Comparison of ENCODE assay signal across 14 cellular contexts in genomic region chr2:27832396-27832795, GRCh38. TPM values are rescaled to one million over a fixed set of nuclear protein-coding genes. Genes with fewer than 3 reads are reported as not detected.
DNase-seq lines count a peak whose midpoint lies in the region; ATAC-seq and TF ChIP-seq lines count a peak whose summit lies in the region.
"Had no signal": no experiment of that assay in that cellular context is flagged by ENCODE, and none has a peak within 500 bp of the region (broad histone marks: within the 10 kb centered on the region; RNA-seq: fewer than 3 reads in every experiment).

No MANE protein-coding gene starts in this region.

- H3K9me3 Mint-ChIP-seq in Calu3 (ENCODE audit: low read depth, unreplicated experiment), result no peaks in the 10 kb centered on the region
- no peaks in the 10 kb centered on the region for H3K9me3 Mint-ChIP-seq in activated CD4-positive, alpha-beta T cell treated with anti-CD3 and anti-CD28 coated beads for 36 hours (ENCODE audit: low read depth)

- intact Hi-C loops in Calu3 (cut with micrococcal nuclease; ENCODE audit: unreplicated experiment), result no loop called here
- intact Hi-C loops in activated CD4-positive, alpha-beta T cell treated with anti-CD3 and anti-CD28 coated beads for 36 hours (cut with DNase I, micrococcal nuclease), result no loop called here

- peaks cover 9% of the 10 kb centered on the region for H3K4me1 Mint-ChIP-seq in Calu3 (ENCODE audit: low read depth, unreplicated experiment)
- no peaks in the 10 kb centered on the region for H3K4me1 Mint-ChIP-seq in activated CD4-positive, alpha-beta T cell treated with anti-CD3 and anti-CD28 coated beads for 36 hours

- no peaks in the 10 kb centered on the region for H3K9me3 ChIP-seq in neutrophil

- POLR2A ChIA-PET in activated CD4-positive, alpha-beta T cell treated with anti-CD3 and anti-CD28 coated beads for 36 hours (lab: Charles Lee), result no interaction called here

- ATAC-seq in GM21737 (IDR thresholded peaks at IDR 0.05; ENCODE audit: unreplicated experiment), result no peak
- ATAC-seq in activated CD4-positive, alpha-beta T cell treated with anti-CD3 and anti-CD28 coated beads for 36 hours, result no peak
- ATAC-seq: foreskin keratinocyte had no signal

- H3K36me3 ChIP-seq in brain microvascular endothelial cell (replicated peaks) (no peaks in the 10 kb centered on the region), neutrophil (no peaks in the 10 kb centered on the region)

- H3K4me3 ChIP-seq in NB4 (ENCODE audit: low read depth, low read length), result no peak overlapping the region
- H3K4me3 ChIP-seq in brain microvascular endothelial cell (ENCODE audit: low read depth, low read length), result no peak overlapping the region
- no peak overlapping the region for H3K4me3 ChIP-seq in neutrophil (ENCODE audit: low read depth in 1 of 2, low read length in 1 of 2)

- peaks cover 21% of the 10 kb centered on the region in 2 experiments for H3K4me1 ChIP-seq in neutrophil (ENCODE audit: control insufficient read depth in 1 of 2, insufficient read depth in 1 of 2, low read depth in 1 of 2, low read length in 1 of 2)

- no TSS peak for BruUV-seq in Calu3 (replicated peaks; lab: Mats Ljungman, UMichigan)

- H3K27ac Mint-ChIP-seq in Calu3 (ENCODE audit: unreplicated experiment), result no peak overlapping the region
- H3K27ac Mint-ChIP-seq in activated CD4-positive, alpha-beta T cell treated with anti-CD3 and anti-CD28 coated beads for 36 hours, result no peak overlapping the region

- CTCF ChIA-PET in Calu3 (lab: Charles Lee), result no interaction called here
- CTCF ChIA-PET in activated CD4-positive, alpha-beta T cell treated with anti-CD3 and anti-CD28 coated beads for 36 hours (lab: Charles Lee), result interaction anchor here (0.6 kb wide), 1 partner anchor 538 kb away, joined by 3 read pairs; no protein-coding TSS in a partner anchor

- DNase-seq in Caki2 (ENCODE audit: low read depth) (peak; percentile 43), NB4 (ENCODE audit: low read depth) (peak; percentile 87), brain microvascular endothelial cell (peak; percentile 62), NCI-H774 (lab: John Stamatoyannopoulos, UW) (no peak), Calu3 (no peak)
- DNase-seq in activated CD4-positive, alpha-beta T cell treated with anti-CD3 and anti-CD28 coated beads for 36 hours, result no peak
- DNase-seq: activated CD4-positive, alpha-beta T cell treated with anti-CD3 and anti-CD28 coated beads for 4 hours; caudate nucleus; NCI-H1092; NCI-H524 treated with DMSO at 0.1 percent for 48 hours; stimulated activated CD4-positive, alpha-beta T cell treated with anti-CD3 and anti-CD28 coated beads, Interleukin-12 subunit alpha, Interleukin-12 subunit beta, amount 100 ng/mL, for 4 hours had no signal

- no peak overlapping the region for H3K4me3 Mint-ChIP-seq in Calu3 (ENCODE audit: low read depth, unreplicated experiment)
- no peak overlapping the region for H3K4me3 Mint-ChIP-seq in activated CD4-positive, alpha-beta T cell treated with anti-CD3 and anti-CD28 coated beads for 36 hours

- H3K27me3 Mint-ChIP-seq in Calu3 (ENCODE audit: unreplicated experiment), result no peaks in the 10 kb centered on the region
- no peaks in the 10 kb centered on the region for H3K27me3 Mint-ChIP-seq in activated CD4-positive, alpha-beta T cell treated with anti-CD3 and anti-CD28 coated beads for 36 hours

- in situ Hi-C loops in Caki2 (cut with HindIII; ENCODE audit: low pct_unique_long_range_greater_than_20kb, low sequenced_read_pairs), result no loop called here
- in situ Hi-C loops in brain microvascular endothelial cell (cut with HindIII; ENCODE audit: low pct_ligation_motif_present, low sequenced_read_pairs), result no loop called here

- H3K27me3 ChIP-seq in brain microvascular endothelial cell (replicated peaks) (no peaks in the 10 kb centered on the region), neutrophil (no peaks in the 10 kb centered on the region)
- H3K27me3 ChIP-seq: foreskin keratinocyte had no signal

- TF ChIP-seq CTCF in NB4 (IDR thresholded peaks at IDR 0.05; ENCODE audit: low read depth, low read length) (no peak), brain microvascular endothelial cell (IDR thresholded peaks at IDR 0.05; ENCODE audit: low read depth, low read length, missing control alignments) (no peak), neutrophil (IDR thresholded peaks at IDR 0.05) (no peak), Calu3 (IDR thresholded peaks at IDR 0.05; ENCODE audit: unreplicated experiment) (no peak)

- TF ChIP-seq POLR2A in NB4 (IDR thresholded peaks at IDR 0.05; ENCODE audit: extremely low read depth, insufficient read length), result no peak

- H3K27ac ChIP-seq in brain microvascular endothelial cell (peak overlapping the region; percentile 49), neutrophil (peak overlapping the region; percentile 80)
- H3K27ac ChIP-seq: foreskin keratinocyte had no signal

- H3K36me3 Mint-ChIP-seq in Calu3 (ENCODE audit: insufficient read depth, unreplicated experiment), result no peaks in the 10 kb centered on the region
- peaks cover 8% of the 10 kb centered on the region for H3K36me3 Mint-ChIP-seq in activated CD4-positive, alpha-beta T cell treated with anti-CD3 and anti-CD28 coated beads for 36 hours (ENCODE audit: low read depth)

RNA-seq across cellular contexts. Expression of gene RBKS, which starts 57.8 kb away (rescaled TPM):
- total RNA-seq in Caki2 (2014; rRNA removed; shearing (Covaris generic); ENCODE audit: low replicate concordance), result 4.4 and 12.5 TPM in 2 replicates
- total RNA-seq in Calu3 (2022), result 2.3 and 3.3 TPM in 2 replicates
- 1 to 10 TPM; 4.6 to 6.4 TPM for total RNA-seq in activated CD4-positive, alpha-beta T cell treated with anti-CD3 and anti-CD28 coated beads for 36 hours

RNA-seq across cellular contexts. Expression of gene BABAM2, which starts 58.1 kb away (rescaled TPM):
- total RNA-seq in Caki2 (2014; rRNA removed; shearing (Covaris generic); ENCODE audit: low replicate concordance), result 39.0 and 47.4 TPM in 2 replicates
- total RNA-seq in Calu3 (2022), result 43.5 and 59.3 TPM in 2 replicates
- total RNA-seq in activated CD4-positive, alpha-beta T cell treated with anti-CD3 and anti-CD28 coated beads for 36 hours, result 10 to 100 TPM; 58.4 to 81.1 TPM

Comparison
In these comparisons a context has a peak if more than half of its experiments do, and no peak if none do; other contexts are left out.
1. DNase-seq: peak in Caki2 (single experiment), NB4 (single experiment) and brain microvascular endothelial cell (single experiment); none in NCI-H774 (single experiment), Calu3 (single experiment) and activated CD4-positive, alpha-beta T cell treated with anti-CD3 and anti-CD28 coated beads for 36 hours (single experiment).